8 cellular contexts compared by ENCODE assay signal in genomic region chr6:132279592-132280139, GRCh38.
DNase-seq lines count a peak whose midpoint lies in the region; ATAC-seq and TF ChIP-seq lines count a peak whose summit lies in the region.

No MANE protein-coding gene starts in this region.

- peak; percentile 94 for ATAC-seq in GM18870 (IDR thresholded peaks at IDR 0.05; ENCODE audit: unreplicated experiment)
- peak; percentile 90 for ATAC-seq in HG03139 (IDR thresholded peaks at IDR 0.05; ENCODE audit: unreplicated experiment)

- DNase-seq in AG09319 (ENCODE audit: extremely low read depth, low read depth) (peak; percentile 27), NCI-H226 (peak; percentile 12)
- peak; percentile 72 for DNase-seq in activated CD4-positive, CD25-positive, alpha-beta regulatory T cell treated with anti-CD3 and anti-CD28 coated beads, Interleukin-2, amount 50 U/mL, for 72 hours
- peak; percentile 41 to 61 (median 48) for DNase-seq in stimulated activated CD4-positive, alpha-beta T cell treated with anti-CD3 and anti-CD28 coated beads, Interleukin-1b, Interleukin-23, amount 100 ng/mL, for 24 hours (ENCODE audit: low read depth in 4 of 4, low spot score in 1 of 4)

- peak; percentile 70 for TF ChIP-seq CTCF in AG09319 (IDR thresholded peaks at IDR 0.05; ENCODE audit: low read depth, low read length)

- no peaks in the 10 kb centered on the region for H3K27me3 ChIP-seq in layer of hippocampus (ENCODE audit: control insufficient read depth, insufficient read depth, low read length)

- H3K27ac ChIP-seq in cingulate gyrus (ENCODE audit: low read depth, low read length) (peak overlapping the region; percentile 61), layer of hippocampus (ENCODE audit: low read depth, low read length) (peak overlapping the region; percentile 69)

Comparison
In these comparisons a context has a peak if more than half of its experiments do, and no peak if none do; other contexts are left out.
1. Peak in every context shown above with its lines: DNase-seq, ATAC-seq and H3K27ac ChIP-seq.
2. DNase-seq: peak in every context shown above with its lines; median percentile 72 in activated CD4-positive, CD25-positive, alpha-beta regulatory T cell treated with anti-CD3 and anti-CD28 coated beads, Interleukin-2, amount 50 U/mL, for 72 hours; 48 in stimulated activated CD4-positive, alpha-beta T cell treated with anti-CD3 and anti-CD28 coated beads, Interleukin-1b, Interleukin-23, amount 100 ng/mL, for 24 hours; 27 in AG09319; 12 in NCI-H226.